Comparison of ENCODE assay signal across 14 cellular contexts in the genomic region with DNA sequence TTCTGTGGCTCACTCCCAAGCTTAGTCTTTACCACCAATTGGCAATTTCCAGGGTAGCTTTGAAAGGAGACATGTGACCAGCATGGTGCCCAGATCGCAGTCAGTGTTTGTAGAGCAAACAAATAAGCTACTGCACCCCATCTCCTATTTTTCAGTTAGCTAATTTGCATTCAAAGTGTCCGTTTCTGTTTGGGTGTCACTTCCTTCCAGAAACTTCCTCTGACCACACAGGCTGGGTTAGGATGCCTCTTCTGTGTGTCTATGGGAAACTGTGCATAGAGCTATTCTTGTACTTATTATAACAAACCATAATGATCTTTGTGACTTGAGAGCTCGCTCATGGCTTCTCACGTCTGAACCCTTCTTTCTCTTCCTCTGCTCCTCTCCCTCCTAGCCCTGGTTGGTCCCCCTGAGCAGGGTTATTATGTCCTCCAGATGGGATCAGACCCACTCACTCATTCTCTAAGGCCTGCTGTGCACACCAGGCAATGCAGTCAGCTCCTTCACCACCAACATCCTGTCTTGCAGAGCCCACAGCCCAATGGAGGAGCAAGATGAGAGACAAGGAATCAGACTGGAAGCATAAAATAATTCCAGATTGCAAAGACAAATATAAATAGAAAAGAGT.
DNase-seq lines count a peak whose midpoint lies in the region; ATAC-seq and TF ChIP-seq lines count a peak whose summit lies in the region.
"Had no signal": no experiment of that assay in that cellular context is flagged by ENCODE, and none has a peak within 500 bp of the region (broad histone marks: within the 10 kb centered on the region; RNA-seq: fewer than 3 reads in every experiment).

No MANE protein-coding gene starts in this region.

- H3K36me3 ChIP-seq in neural progenitor cell = no peaks in the 10 kb centered on the region
- H3K36me3 ChIP-seq: heart left ventricle had no signal

- H3K9ac ChIP-seq in neural progenitor cell = no peak overlapping the region

- ATAC-seq in GM19351 (IDR thresholded peaks at IDR 0.05; ENCODE audit: unreplicated experiment) (peak; percentile 90), HG02623 (IDR thresholded peaks at IDR 0.05; ENCODE audit: unreplicated experiment) (peak; percentile 72), HG03354 (IDR thresholded peaks at IDR 0.05; ENCODE audit: poor library complexity, severe bottlenecking, unreplicated experiment) (peak; percentile 75)
- no peak for ATAC-seq in stimulated activated memory B cell treated with anti-CD40 and anti-IgM and Interleukin-4, amounts not matched to agents 10 μg/mL and 1 μg/mL and 100 μg/mL, for 72 hours
- ATAC-seq: heart left ventricle, left cardiac atrium, psoas muscle had no signal

- H2AFZ ChIP-seq in neural progenitor cell (replicated peaks) = no peak overlapping the region

- no peaks in the 10 kb centered on the region for H4K20me1 ChIP-seq in neural progenitor cell (ENCODE audit: low read depth)

- TF ChIP-seq CTCF in GM12864 (IDR thresholded peaks at IDR 0.05; ENCODE audit: low read depth, low read length, missing control alignments) (no peak), GM13977 (IDR thresholded peaks at IDR 0.05; ENCODE audit: extremely low read depth, insufficient read depth, missing control alignments) (no peak), neural progenitor cell (IDR thresholded peaks at IDR 0.05) (no peak)

- H3F3A ChIP-seq in neural progenitor cell (ENCODE audit: low read depth) = no peaks in the 10 kb centered on the region

- H3K27ac ChIP-seq in neural progenitor cell = no peak overlapping the region
- H3K27ac ChIP-seq: heart left ventricle, psoas muscle had no signal

- H3K79me2 ChIP-seq in neural progenitor cell (ENCODE audit: low read depth) = no peaks in the 10 kb centered on the region

- no peaks in the 10 kb centered on the region for H3K36me3 Mint-ChIP-seq in stimulated activated memory B cell treated with anti-CD40 and anti-IgM and Interleukin-4, amounts not matched to agents 10 μg/mL and 1 μg/mL and 100 μg/mL, for 72 hours
- H3K36me3 Mint-ChIP-seq in neural progenitor cell = no peaks in the 10 kb centered on the region

- no peak overlapping the region for H3K4me2 ChIP-seq in neural progenitor cell

- H3K27me3 ChIP-seq in neural progenitor cell = peaks cover 7% of the 10 kb centered on the region

- peak; percentile 36 for DNase-seq in GM12864 (ENCODE audit: low read depth)
- no peak for DNase-seq in GM13977 (ENCODE audit: low spot score)
- DNase-seq in neural progenitor cell (ENCODE audit: low spot score) = no peak
- DNase-seq in stimulated activated CD4-positive, alpha-beta T cell treated with anti-CD3 and anti-CD28 coated beads, Interleukin-4, amount 100 ng/mL, for 4 hours = no peak
- DNase-seq: ACHN, DMS153, heart left ventricle, left cardiac atrium, NCI-H1048, psoas muscle had no signal

- peaks cover 4% of the 10 kb centered on the region for H3K4me1 ChIP-seq in neural progenitor cell
- H3K4me1 ChIP-seq: heart left ventricle, psoas muscle had no signal

- no peaks in the 10 kb centered on the region for H3K9me3 Mint-ChIP-seq in stimulated activated memory B cell treated with anti-CD40 and anti-IgM and Interleukin-4, amounts not matched to agents 10 μg/mL and 1 μg/mL and 100 μg/mL, for 72 hours
- no peaks in the 10 kb centered on the region for H3K9me3 Mint-ChIP-seq in neural progenitor cell

- H3K27me3 Mint-ChIP-seq in stimulated activated memory B cell treated with anti-CD40 and anti-IgM and Interleukin-4, amounts not matched to agents 10 μg/mL and 1 μg/mL and 100 μg/mL, for 72 hours = peaks cover 12% of the 10 kb centered on the region
- no peaks in the 10 kb centered on the region for H3K27me3 Mint-ChIP-seq in neural progenitor cell (ENCODE audit: insufficient read depth, low read depth)

- H3K9me3 ChIP-seq in neural progenitor cell (ENCODE audit: low read depth) = no peaks in the 10 kb centered on the region
- H3K9me3 ChIP-seq: heart left ventricle, psoas muscle had no signal

- H3K4me3 ChIP-seq in GM12864 (ENCODE audit: low read depth, low read length) (no peak overlapping the region), neural progenitor cell (no peak overlapping the region)
- H3K4me3 ChIP-seq: heart left ventricle, psoas muscle had no signal

- no peak overlapping the region for H3K4me3 Mint-ChIP-seq in stimulated activated memory B cell treated with anti-CD40 and anti-IgM and Interleukin-4, amounts not matched to agents 10 μg/mL and 1 μg/mL and 100 μg/mL, for 72 hours
- no peak overlapping the region for H3K4me3 Mint-ChIP-seq in neural progenitor cell

- no peaks in the 10 kb centered on the region for H3K4me1 Mint-ChIP-seq in stimulated activated memory B cell treated with anti-CD40 and anti-IgM and Interleukin-4, amounts not matched to agents 10 μg/mL and 1 μg/mL and 100 μg/mL, for 72 hours
- H3K4me1 Mint-ChIP-seq in neural progenitor cell = peaks cover 12% of the 10 kb centered on the region

- in situ Hi-C loops in GM13977 (cut with MboI; ENCODE audit: low pct_unique_long_range_greater_than_20kb, low sequenced_read_pairs, unreplicated experiment) = no loop called here

- H3K27ac Mint-ChIP-seq in stimulated activated memory B cell treated with anti-CD40 and anti-IgM and Interleukin-4, amounts not matched to agents 10 μg/mL and 1 μg/mL and 100 μg/mL, for 72 hours = no peak overlapping the region
- H3K27ac Mint-ChIP-seq in neural progenitor cell = no peak overlapping the region
